In the genomic region with DNA sequence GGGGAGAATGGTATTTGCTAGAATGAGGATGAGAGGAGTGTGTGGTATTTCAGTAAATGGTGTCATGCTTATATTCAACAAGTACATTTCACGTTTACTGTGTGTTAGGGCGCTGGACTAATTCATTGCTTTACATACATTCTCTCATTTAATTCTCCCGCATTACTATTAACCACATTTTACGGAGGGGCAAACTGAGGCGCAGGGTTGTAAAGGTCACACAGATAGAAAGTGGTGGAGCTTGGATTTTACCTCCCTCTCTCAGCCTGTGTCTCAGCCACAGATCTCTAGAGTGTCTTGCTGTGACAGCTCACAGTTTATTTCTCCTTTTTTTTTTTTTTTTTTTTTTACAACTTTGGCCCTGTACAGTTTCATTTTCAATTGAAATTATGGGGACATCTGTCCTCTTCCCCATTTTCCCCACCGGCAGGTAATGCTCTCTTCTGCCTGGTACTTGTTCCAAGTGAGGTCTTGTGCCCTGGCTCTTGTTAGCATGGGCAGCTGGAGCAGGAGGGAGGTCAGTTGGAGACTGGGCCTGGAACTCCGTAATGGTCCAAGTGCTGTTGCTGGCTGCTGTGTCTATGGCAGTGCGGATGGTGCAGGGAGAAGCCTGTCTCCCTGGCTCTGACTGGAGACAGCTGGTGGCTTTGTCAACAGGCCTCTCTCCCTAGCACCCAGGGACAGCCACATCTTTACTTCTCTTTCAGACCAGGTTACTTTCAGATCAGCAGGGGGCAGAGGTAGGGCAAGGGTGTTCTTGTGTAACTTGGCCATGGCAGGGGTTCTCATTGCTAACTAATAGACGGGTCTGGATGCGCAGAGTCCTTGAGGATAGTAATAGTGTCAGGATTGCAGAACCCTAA, we compare ENCODE assay signal across 8 cellular contexts. TPM values are rescaled to one million over a fixed set of nuclear protein-coding genes. Genes with fewer than 3 reads are reported as not detected.
DNase-seq lines count a peak whose midpoint lies in the region; ATAC-seq, FAIRE-seq and TF ChIP-seq lines count a peak whose summit lies in the region.

No MANE protein-coding gene starts in this region.

- intact Hi-C loops in CD8-positive, alpha-beta T cell (cut with DNase I, micrococcal nuclease) = no loop called here
- intact Hi-C loops in endothelial cell of umbilical vein (cut with micrococcal nuclease) = loop anchor here (1.0 to 2.0 kb wide), 5 partner anchors 10 to 57 kb away; no protein-coding TSS in a partner anchor

- H3K79me2 ChIP-seq in endothelial cell of umbilical vein (ENCODE audit: control insufficient read depth, insufficient read depth, low read length) = peaks cover 55% of the 10 kb centered on the region

- no peaks in the 10 kb centered on the region for H4K20me1 ChIP-seq in endothelial cell of umbilical vein (replicated peaks; ENCODE audit: control insufficient read depth, extremely low read depth, insufficient read depth, low read length)

- H3K36me3 ChIP-seq in CD8-positive, alpha-beta T cell (ENCODE audit: insufficient read depth, low read length) = no peaks in the 10 kb centered on the region
- H3K36me3 ChIP-seq in H7 (replicated peaks; ENCODE audit: control insufficient read depth, insufficient read depth, low read length) (no peaks in the 10 kb centered on the region), endothelial cell of umbilical vein (ENCODE audit: control insufficient read depth in 2 of 2, extremely low read depth in 1 of 2, insufficient read depth in 2 of 2, low read length in 2 of 2) (no peaks in the 10 kb centered on the region)

- H3K9ac ChIP-seq in endothelial cell of umbilical vein (replicated peaks; ENCODE audit: extremely low read depth, insufficient read depth, low read length) = peak overlapping the region; percentile 62

- H3K27ac Mint-ChIP-seq in CD8-positive, alpha-beta T cell = no peak overlapping the region

- no peaks in the 10 kb centered on the region for H3K27me3 ChIP-seq in CD8-positive, alpha-beta T cell (ENCODE audit: insufficient read depth, low read length)
- H3K27me3 ChIP-seq in H7 (ENCODE audit: control insufficient read depth, insufficient read depth, low read length) (no peaks in the 10 kb centered on the region), endothelial cell of umbilical vein (ENCODE audit: control insufficient read depth in 2 of 2, insufficient read depth in 2 of 2, low read length in 2 of 2) (no peaks in the 10 kb centered on the region), mononuclear cell (ENCODE audit: insufficient read depth, low read length) (no peaks in the 10 kb centered on the region)

- no peaks in the 10 kb centered on the region for H3K9me3 Mint-ChIP-seq in CD8-positive, alpha-beta T cell

- H3K4me2 ChIP-seq in endothelial cell of umbilical vein (ENCODE audit: insufficient read depth, low read length) = peak overlapping the region; percentile 80

- H3K4me1 ChIP-seq in CD8-positive, alpha-beta T cell (ENCODE audit: insufficient read depth, low read length) = no peaks in the 10 kb centered on the region
- H3K4me1 ChIP-seq in endothelial cell of umbilical vein (ENCODE audit: control insufficient read depth, extremely low read depth, insufficient read depth, low read length) (peaks cover 43% of the 10 kb centered on the region), mononuclear cell (ENCODE audit: insufficient read depth, low read length) (peaks cover 63% of the 10 kb centered on the region)

- ATAC-seq in CD8-positive, alpha-beta T cell = no peak

- no peak overlapping the region for H3K27ac ChIP-seq in CD8-positive, alpha-beta T cell (ENCODE audit: low read depth, low read length)
- no peak overlapping the region for H3K27ac ChIP-seq in endothelial cell of umbilical vein (ENCODE audit: insufficient read depth, low read depth, low read length)

- no peak for DNase-seq in CD8-positive, alpha-beta T cell
- DNase-seq in H7 = no peak
- DNase-seq in SK-N-DZ (ENCODE audit: low spot score) = peak; percentile 38
- peak; percentile 35 for DNase-seq in endothelial cell of umbilical vein (ENCODE audit: low read depth, low spot score)
- DNase-seq in stimulated activated CD4-positive, alpha-beta T cell treated with anti-CD3 and anti-CD28 coated beads, Interleukin-15, amount 100 ng/mL, for 24 hours = no peak
- no peak for DNase-seq in mesenteric fat pad (ENCODE audit: low spot score)
- no peak for DNase-seq in activated effector memory CD4-positive, alpha-beta T cell treated with Interleukin-2 at 50 U/mL for 16 hours

- H3K27me3 Mint-ChIP-seq in CD8-positive, alpha-beta T cell (ENCODE audit: low read depth) = peaks cover 14% of the 10 kb centered on the region

- no peaks in the 10 kb centered on the region for H3K9me1 ChIP-seq in endothelial cell of umbilical vein (replicated peaks; ENCODE audit: control insufficient read depth, extremely low read depth, insufficient read depth, low read length)

- no peak overlapping the region for H3K4me3 ChIP-seq in CD8-positive, alpha-beta T cell (ENCODE audit: low read depth, low read length)
- H3K4me3 ChIP-seq in H7 (ENCODE audit: insufficient read depth, low read depth, low read length) = peak overlapping the region; percentile 93
- peak overlapping the region; percentile 60 to 97 (median 88) for H3K4me3 ChIP-seq in endothelial cell of umbilical vein (replicated peaks in 1 of 3; ENCODE audit: insufficient read depth in 1 of 3, low read depth in 1 of 3, low read length in 3 of 3)
- peak overlapping the region; percentile 56 for H3K4me3 ChIP-seq in mononuclear cell (ENCODE audit: low read length)

- FAIRE-seq in endothelial cell of umbilical vein (lab: Jason Lieb, UNC) = peak; percentile 66

- peak overlapping the region; percentile 77 for H3K4me3 Mint-ChIP-seq in CD8-positive, alpha-beta T cell

- BruUV-seq in endothelial cell of umbilical vein (replicated peaks; lab: Mats Ljungman, UMichigan) = TSS peak; percentile 35

- TF ChIP-seq POLR2A in endothelial cell of umbilical vein (IDR thresholded peaks at IDR 0.05; ENCODE audit: low read depth, low read length) = no peak

- POLR2A ChIA-PET in CD8-positive, alpha-beta T cell (lab: Charles Lee) = interaction anchor here (0.9 kb wide), 1 partner anchor 38 kb away, joined by 3 read pairs; the partner anchor contains the start of gene RPS14
- POLR2A ChIA-PET in endothelial cell of umbilical vein (lab: Charles Lee) = interaction anchor here (0.6 to 1.1 kb wide), 2 partner anchors 10 to 29 kb away, joined by 3 read pairs; no protein-coding TSS in a partner anchor

- peaks cover 11% of the 10 kb centered on the region for H3K4me1 Mint-ChIP-seq in CD8-positive, alpha-beta T cell (ENCODE audit: low read depth)

- no peak for TF ChIP-seq CTCF in CD8-positive, alpha-beta T cell (IDR thresholded peaks at IDR 0.05)
- peak in 1 of 2 donors; percentile 10 for TF ChIP-seq CTCF in endothelial cell of umbilical vein (IDR thresholded peaks at IDR 0.05; ENCODE audit: extremely low read depth in 1 of 2, insufficient read depth in 1 of 2, low read depth in 1 of 2, low read length in 2 of 2)

- H2AFZ ChIP-seq in endothelial cell of umbilical vein (ENCODE audit: low read depth, low read length) = no peak overlapping the region

- dilution Hi-C loops in endothelial cell of umbilical vein (cut with MboI; ENCODE audit: extremely low pct_ligation_motif_present, low sequenced_read_pairs) = no loop called here

- H3K36me3 Mint-ChIP-seq in CD8-positive, alpha-beta T cell = no peaks in the 10 kb centered on the region

- H3K9me3 ChIP-seq in CD8-positive, alpha-beta T cell (ENCODE audit: low read length) = no peaks in the 10 kb centered on the region
- no peaks in the 10 kb centered on the region for H3K9me3 ChIP-seq in endothelial cell of umbilical vein (replicated peaks; ENCODE audit: control insufficient read depth, insufficient read depth, low read length)
- no peaks in the 10 kb centered on the region for H3K9me3 ChIP-seq in mononuclear cell (ENCODE audit: low read depth, low read length)

- CTCF ChIA-PET in CD8-positive, alpha-beta T cell (lab: Charles Lee) = no interaction called here
- CTCF ChIA-PET in endothelial cell of umbilical vein (lab: Charles Lee) = interaction anchor here (0.6 to 2.5 kb wide), 13 partner anchors 9 to 57 kb away, joined by 3 to 9 read pairs (median 4); no protein-coding TSS in a partner anchor

TF ChIP-seq in endothelial cell of umbilical vein, 7 proteins besides CTCF, POLR2A, EP300 and RAD21:
- no peak for TF ChIP-seq POLR2AphosphoS5 (IDR thresholded peaks at IDR 0.05; ENCODE audit: insufficient read depth, low read depth, low read length)
- TF ChIP-seq EZH2 (IDR thresholded peaks at IDR 0.05; ENCODE audit: borderline replicate concordance, low read depth, low read length, severe bottlenecking) = no peak

RNA-seq across cellular contexts. Expression of gene NDST1, which starts 20.5 kb away (rescaled TPM):
- under 1 TPM; 0.11 to 0.22 TPM for total RNA-seq in CD8-positive, alpha-beta T cell
- 24.8 and 28.7 TPM in 2 replicates for total RNA-seq in H7 (2014; rRNA removed; shearing (Covaris generic))
- 22.8 and 30.8 TPM in 2 replicates for polyA plus RNA-seq in SK-N-DZ (2014; cell fraction: cytosol; rRNA removed)
- polyA plus RNA-seq in SK-N-DZ (2014; cell fraction: nucleus; rRNA removed) = 25.2 and 37.7 TPM in 2 replicates
- total RNA-seq in endothelial cell of umbilical vein (86.5 and 102 TPM in 2 replicates), mononuclear cell (13.0 TPM), mesenteric fat pad (110 TPM)
- 38.6 and 42.6 TPM in 2 replicates for polyA plus RNA-seq in endothelial cell of umbilical vein
- 32.7 and 36.4 TPM in 2 replicates for polyA plus RNA-seq in endothelial cell of umbilical vein (2011; cell fraction: cytosol; rRNA removed)
- 52.9 and 53.3 TPM in 2 replicates for polyA plus RNA-seq in endothelial cell of umbilical vein (2011; cell fraction: nucleus; rRNA removed)
- polyA plus RNA-seq in endothelial cell of umbilical vein (2012) = 38.6 and 45.7 TPM in 2 replicates
- 59.5 and 71.2 TPM in 2 replicates for polyA minus RNA-seq in endothelial cell of umbilical vein
- 6.8 TPM for polyA minus RNA-seq in endothelial cell of umbilical vein (2011; cell fraction: cytosol; rRNA and poly(A)+ RNA removed)
- 36.7 and 45.1 TPM in 2 replicates for polyA minus RNA-seq in endothelial cell of umbilical vein (2011; cell fraction: nucleus; rRNA and poly(A)+ RNA removed)

RNA-seq across cellular contexts. Expression of gene RPS14, which starts 37.9 kb away (rescaled TPM):
- total RNA-seq in CD8-positive, alpha-beta T cell = 1,000 to 10,000 TPM; 5,604 to 5,613 TPM
- 2,734 and 3,255 TPM in 2 replicates for total RNA-seq in H7 (2014; rRNA removed; shearing (Covaris generic))
- polyA plus RNA-seq in SK-N-DZ (2014; cell fraction: cytosol; rRNA removed) = 5,679 and 6,004 TPM in 2 replicates
- 3,074 and 3,420 TPM in 2 replicates for polyA plus RNA-seq in SK-N-DZ (2014; cell fraction: nucleus; rRNA removed)
- total RNA-seq in endothelial cell of umbilical vein (1,852 and 2,034 TPM in 2 replicates), mononuclear cell (4,450 TPM), mesenteric fat pad (1,447 TPM)
- 4,491 and 5,521 TPM in 2 replicates for polyA plus RNA-seq in endothelial cell of umbilical vein
- 6,503 and 7,036 TPM in 2 replicates for polyA plus RNA-seq in endothelial cell of umbilical vein (2011; cell fraction: cytosol; rRNA removed)
- 1,366 and 1,419 TPM in 2 replicates for polyA plus RNA-seq in endothelial cell of umbilical vein (2011; cell fraction: nucleus; rRNA removed)
- polyA plus RNA-seq in endothelial cell of umbilical vein (2012) = 2,965 and 3,232 TPM in 2 replicates
- 1,106 and 1,289 TPM in 2 replicates for polyA minus RNA-seq in endothelial cell of umbilical vein
- polyA minus RNA-seq in endothelial cell of umbilical vein (2011; cell fraction: cytosol; rRNA and poly(A)+ RNA removed) = 648 TPM
- polyA minus RNA-seq in endothelial cell of umbilical vein (2011; cell fraction: nucleus; rRNA and poly(A)+ RNA removed) = 121 and 122 TPM in 2 replicates

Comparison
In these comparisons a context has a peak if more than half of its experiments do, and no peak if none do; other contexts are left out.
1. DNase-seq: peak in SK-N-DZ (single experiment) and endothelial cell of umbilical vein (single experiment); none in CD8-positive, alpha-beta T cell (0 of 7), H7 (single experiment), stimulated activated CD4-positive, alpha-beta T cell treated with anti-CD3 and anti-CD28 coated beads, Interleukin-15, amount 100 ng/mL, for 24 hours (single experiment), mesenteric fat pad (single experiment) and activated effector memory CD4-positive, alpha-beta T cell treated with Interleukin-2 at 50 U/mL for 16 hours (single experiment).
2. RNA of gene NDST1, which starts 20.5 kb away (total RNA-seq): 110 TPM in mesenteric fat pad (single experiment), 86.5 to 102 TPM in endothelial cell of umbilical vein, 24.8 to 28.7 TPM in H7 and 13.0 TPM in mononuclear cell (single experiment); 0.11 to 0.22 TPM in CD8-positive, alpha-beta T cell; every median in the first group is over 10 times any median in the second.